ENCODE assay signal across 29 cellular contexts in genomic region chrX:137305404-137305803, GRCh38.
"Had no signal": no experiment of that assay in that cellular context is flagged by ENCODE, and none has a peak within 500 bp of the region (broad histone marks: within the 10 kb centered on the region; RNA-seq: fewer than 3 reads in every experiment).

No MANE protein-coding gene starts in this region.

- H3K79me2 ChIP-seq: hepatocyte had no signal

- FAIRE-seq: colon, endometrium, endothelial cell of umbilical vein, frontal cortex had no signal

- H3K4me3 ChIP-seq: colonic mucosa, coronary artery, dorsolateral prefrontal cortex, esophagus muscularis mucosa, esophagus squamous epithelium, gastrocnemius medialis, gastroesophageal sphincter, heart left ventricle, heart right ventricle, hepatocyte had no signal

- H3K27ac ChIP-seq: colonic mucosa, coronary artery, dorsolateral prefrontal cortex, epithelial cell of prostate, esophagus muscularis mucosa, esophagus squamous epithelium, foreskin keratinocyte, gastrocnemius medialis, gastroesophageal sphincter, heart left ventricle, heart right ventricle, hepatocyte had no signal

- H3K4me2 ChIP-seq: hepatocyte had no signal

- H3K27me3 Mint-ChIP-seq: dendritic cell treated with granulocyte-macrophage colony-stimulating factor and Interleukin-4, amounts not matched to agents 40 ng/mL and 50 ng/mL, for 4 days; effector memory CD8-positive, alpha-beta T cell had no signal

- H3K4me1 ChIP-seq: colonic mucosa, esophagus muscularis mucosa, esophagus squamous epithelium, foreskin keratinocyte, gastrocnemius medialis, gastroesophageal sphincter, heart left ventricle, heart right ventricle had no signal

- H3K9me3 ChIP-seq: colonic mucosa, esophagus muscularis mucosa, esophagus squamous epithelium, gastrocnemius medialis, gastroesophageal sphincter, heart right ventricle had no signal

- ATAC-seq: effector memory CD8-positive, alpha-beta T cell; esophagus mucosa; foreskin keratinocyte; gastrocnemius medialis; gastroesophageal sphincter; heart left ventricle; heart right ventricle had no signal

- H3K27ac Mint-ChIP-seq: dendritic cell treated with granulocyte-macrophage colony-stimulating factor and Interleukin-4, amounts not matched to agents 40 ng/mL and 50 ng/mL, for 4 days; effector memory CD8-positive, alpha-beta T cell had no signal

- H3K36me3 ChIP-seq: colonic mucosa, esophagus muscularis mucosa, esophagus squamous epithelium, gastrocnemius medialis, gastroesophageal sphincter, heart left ventricle, heart right ventricle had no signal

- H3K27me3 ChIP-seq: colonic mucosa, esophagus muscularis mucosa, esophagus squamous epithelium, foreskin keratinocyte, gastrocnemius medialis, gastroesophageal sphincter, heart right ventricle, hepatocyte had no signal

- H3K4me3 Mint-ChIP-seq: dendritic cell treated with granulocyte-macrophage colony-stimulating factor and Interleukin-4, amounts not matched to agents 40 ng/mL and 50 ng/mL, for 4 days; effector memory CD8-positive, alpha-beta T cell had no signal

- DNase-seq: colonic mucosa; cortex of kidney; dermis blood vessel endothelial cell; dorsolateral prefrontal cortex; effector CD4-positive, alpha-beta T cell; effector CD8-positive, alpha-beta T cell; effector memory CD4-positive, alpha-beta T cell; effector memory CD8-positive, alpha-beta T cell; erythroblast; esophagus squamous epithelium; foreskin fibroblast; foreskin keratinocyte; foreskin melanocyte; gastrocnemius medialis; glutamatergic neuron; head of caudate nucleus; heart left ventricle; heart right ventricle had no signal

- H2AFZ ChIP-seq: hepatocyte had no signal

- H3K9me3 Mint-ChIP-seq: dendritic cell treated with granulocyte-macrophage colony-stimulating factor and Interleukin-4, amounts not matched to agents 40 ng/mL and 50 ng/mL, for 4 days had no signal
